In the genomic region with DNA sequence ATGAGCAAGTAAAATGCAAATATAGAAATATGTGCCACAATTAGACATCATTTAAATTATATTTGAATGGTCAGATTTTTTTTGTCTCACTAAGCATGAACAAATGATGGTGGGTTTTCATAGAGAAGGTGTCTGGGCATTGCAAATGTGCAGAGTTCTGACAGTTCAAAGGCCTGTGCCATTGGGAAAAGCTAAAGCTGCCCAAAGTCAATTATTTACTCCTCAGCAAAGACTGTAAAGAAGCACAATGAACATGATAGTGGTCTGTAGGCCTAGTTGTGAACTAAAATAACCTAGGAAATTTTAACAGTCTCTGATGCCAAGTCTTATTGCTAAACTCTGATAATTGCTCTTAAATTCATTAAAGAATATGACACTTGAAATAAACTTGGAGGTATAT, we compare ENCODE assay signal across 27 cellular contexts.
DNase-seq lines count a peak whose midpoint lies in the region; ATAC-seq, FAIRE-seq and TF ChIP-seq lines count a peak whose summit lies in the region.
"Had no signal": no experiment of that assay in that cellular context is flagged by ENCODE, and none has a peak within 500 bp of the region (broad histone marks: within the 10 kb centered on the region; RNA-seq: fewer than 3 reads in every experiment).

No MANE protein-coding gene starts in this region.

- H3K27ac ChIP-seq in esophagus muscularis mucosa (replicated peaks in 1 of 4) (peak overlapping the region; percentile 40 to 60 (median 52)), stomach smooth muscle (ENCODE audit: low read length) (peak overlapping the region; percentile 4)
- H3K27ac ChIP-seq: BLaER1 had no signal

- H3K4me1 ChIP-seq in esophagus muscularis mucosa (peaks cover 0 to 39% (median 26%) of the 10 kb centered on the region in 4 donors), stomach smooth muscle (ENCODE audit: control insufficient read depth, insufficient read depth, low read length) (peaks cover 2% of the 10 kb centered on the region)
- H3K4me1 ChIP-seq: BE2C, BLaER1 had no signal

- H3K9me3 ChIP-seq in esophagus muscularis mucosa (no peaks in the 10 kb centered on the region), stomach smooth muscle (ENCODE audit: control insufficient read depth in 2 of 2, low read length in 2 of 2) (no peaks in the 10 kb centered on the region)
- H3K9me3 ChIP-seq: BE2C, BLaER1 had no signal

- H3K4me3 ChIP-seq in esophagus muscularis mucosa (no peak overlapping the region), stomach smooth muscle (ENCODE audit: low read length in 2 of 2) (no peak overlapping the region)
- H3K4me3 ChIP-seq: BLaER1, GM12878 had no signal

- H3K27me3 ChIP-seq in esophagus muscularis mucosa = no peaks in the 10 kb centered on the region
- H3K27me3 ChIP-seq in stomach smooth muscle (ENCODE audit: control insufficient read depth in 1 of 2, insufficient read depth in 2 of 2, low read length in 2 of 2) = no peaks in the 10 kb centered on the region
- H3K27me3 ChIP-seq: BE2C, BLaER1 had no signal

- TF ChIP-seq CTCF in esophagus muscularis mucosa (IDR thresholded peaks at IDR 0.05) = no peak

- intact Hi-C loops in esophagus muscularis mucosa (cut with DNase I) = no loop called here

- ATAC-seq in left lobe of liver = peak; percentile 84
- ATAC-seq in GM18907 (IDR thresholded peaks at IDR 0.05; ENCODE audit: unreplicated experiment) = no peak
- ATAC-seq: GM12878 had no signal

- H3K36me3 ChIP-seq in esophagus muscularis mucosa (no peaks in the 10 kb centered on the region), stomach smooth muscle (ENCODE audit: control insufficient read depth in 2 of 2, insufficient read depth in 2 of 2, low read length in 2 of 2) (no peaks in the 10 kb centered on the region)
- H3K36me3 ChIP-seq: BE2C, BLaER1 had no signal

- no peak for FAIRE-seq in frontal cortex (lab: Jason Lieb, UNC)
- FAIRE-seq: GM12878, GM12892, GM18507, GM19239 had no signal

- no peak for TF ChIP-seq EP300 in esophagus muscularis mucosa (IDR thresholded peaks at IDR 0.05)

- H3K9ac ChIP-seq in stomach smooth muscle (ENCODE audit: low read length in 2 of 2) = no peak overlapping the region
- H3K9ac ChIP-seq: BLaER1 had no signal

- no peak for TF ChIP-seq POLR2A in esophagus muscularis mucosa (IDR thresholded peaks at IDR 0.05; ENCODE audit: low read depth)

- no peak for DNase-seq in esophagus muscularis mucosa (ENCODE audit: extremely low spot score)
- DNase-seq in left lobe of liver (ENCODE audit: low spot score) = no peak
- no peak for DNase-seq in middle frontal gyrus (ENCODE audit: extremely low spot score, low spot score)
- no peak for DNase-seq in frontal cortex (ENCODE audit: low spot score in 2 of 2)
- DNase-seq in stimulated activated CD4-positive, alpha-beta T cell treated with anti-CD3 and anti-CD28 coated beads, Interleukin-4, amount 100 ng/mL, for 24 hours = no peak
- DNase-seq: 8988T; ACHN; BE2C; C1 segment of cervical spinal cord; CD4-positive, alpha-beta memory T cell; CD4-positive, CD25-positive, alpha-beta regulatory T cell; CD8-positive, alpha-beta memory T cell; COR-L47; DMS 273 treated with DMSO at 0.1 percent for 48 hours; DMS153; DMS53; DMS79; DND-41; EL; GDM1 had no signal
